ENCODE assay signal across 10 cellular contexts in the genomic region with DNA sequence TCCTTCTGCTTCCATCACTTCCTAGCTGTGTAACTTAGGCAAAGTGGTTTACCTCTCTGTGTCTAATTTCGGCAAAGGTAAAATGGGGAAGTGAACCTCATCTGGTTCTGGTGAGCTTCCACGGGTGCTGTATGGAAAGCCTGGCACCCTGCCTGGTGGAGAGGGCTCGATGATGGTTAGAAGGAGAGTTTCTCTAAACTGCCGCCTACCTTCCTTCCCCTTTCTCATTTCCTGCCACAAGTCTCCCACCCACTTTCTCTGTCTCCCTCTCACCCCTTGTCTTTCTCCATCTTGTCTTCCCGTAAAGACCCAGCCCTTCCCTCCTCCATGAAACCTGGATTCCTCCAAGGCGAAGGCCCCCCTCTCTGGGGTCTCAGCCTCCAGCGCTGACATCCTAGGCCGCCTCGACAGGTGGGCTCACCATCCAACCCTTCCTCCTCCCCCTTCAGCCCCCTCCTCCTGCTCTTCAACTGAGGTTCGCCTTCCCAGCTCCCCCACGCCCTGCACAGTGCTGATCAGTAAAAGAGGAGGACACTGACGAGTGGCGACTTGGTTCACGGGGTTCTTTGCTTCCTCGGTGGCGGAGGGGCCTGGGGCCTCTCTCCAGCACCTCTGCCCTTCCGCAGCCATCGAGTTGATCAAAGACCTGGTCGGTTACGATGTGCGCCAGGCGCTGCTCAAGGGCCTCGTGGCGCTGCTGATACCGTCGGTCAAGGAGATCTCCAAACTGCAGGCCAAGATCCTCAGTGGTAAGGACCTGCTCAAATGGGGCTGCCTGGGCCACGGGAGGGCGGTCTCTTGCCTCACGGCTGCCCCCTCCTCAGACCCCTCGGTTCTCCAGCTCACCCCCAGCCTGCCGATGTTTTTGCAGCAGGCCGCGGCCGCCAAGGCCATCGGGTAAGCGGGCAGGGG. TPM values are rescaled to one million over a fixed set of nuclear protein-coding genes. Genes with fewer than 3 reads are reported as not detected.
DNase-seq lines count a peak whose midpoint lies in the region; ATAC-seq and TF ChIP-seq lines count a peak whose summit lies in the region.
"Had no signal": no experiment of that assay in that cellular context is flagged by ENCODE, and none has a peak within 500 bp of the region (broad histone marks: within the 10 kb centered on the region; RNA-seq: fewer than 3 reads in every experiment).

No MANE protein-coding gene starts in this region.

- H3K27ac Mint-ChIP-seq in activated T-helper 1 cell treated with anti-CD3 and anti-CD28 coated beads, Interleukin-12 subunit alpha, Interleukin-12 subunit beta, Interleukin-2, Interleukin-4 antibody, amounts not matched to agents 30 ng/mL and 10 ng/mL and 1 ng/mL, durations not matched to agents 14 hours and 24 hours and 36 hours: peak overlapping the region; percentile 95

- H3K36me3 ChIP-seq in OCI-LY3 (replicated peaks; ENCODE audit: low read depth, low read length) (no peaks in the 10 kb centered on the region), SJCRH30 (no peaks in the 10 kb centered on the region)
- H3K36me3 ChIP-seq: SJSA1 had no signal

- ATAC-seq in HG02588 (IDR thresholded peaks at IDR 0.05; ENCODE audit: unreplicated experiment): no peak
- ATAC-seq in GM18870 (IDR thresholded peaks at IDR 0.05; ENCODE audit: unreplicated experiment): no peak

- H4K20me1 ChIP-seq in OCI-LY3 (ENCODE audit: insufficient read depth, low read length): no peaks in the 10 kb centered on the region

- no peaks in the 10 kb centered on the region for H3K27me3 ChIP-seq in OCI-LY3 (ENCODE audit: low read depth, low read length)
- no peaks in the 10 kb centered on the region for H3K27me3 ChIP-seq in SJCRH30
- H3K27me3 ChIP-seq: SJSA1 had no signal

- H3K9me3 ChIP-seq in OCI-LY3 (ENCODE audit: insufficient read depth, low read length) (no peaks in the 10 kb centered on the region), SJCRH30 (replicated peaks) (no peaks in the 10 kb centered on the region)
- H3K9me3 ChIP-seq: SJSA1 had no signal

- H3K4me1 ChIP-seq in OCI-LY3 (ENCODE audit: low read length): peaks cover 38% of the 10 kb centered on the region
- H3K4me1 ChIP-seq in SJCRH30: no peaks in the 10 kb centered on the region

- peak overlapping the region; percentile 89; the same call in 1 of the 2 replicates for H2AFZ ChIP-seq in OCI-LY3 (ENCODE audit: low read depth, low read length)

- in situ Hi-C loops in GM13976 (cut with MboI; ENCODE audit: low sequenced_read_pairs, unreplicated experiment): no loop called here

- intact Hi-C loops in activated T-helper 1 cell treated with anti-CD3 and anti-CD28 coated beads, Interleukin-12 subunit alpha, Interleukin-12 subunit beta, Interleukin-2, Interleukin-4 antibody, amounts not matched to agents 30 ng/mL and 10 ng/mL and 1 ng/mL, durations not matched to agents 14 hours and 24 hours and 36 hours (cut with micrococcal nuclease): loop anchor here (2.0 to 5.0 kb wide), 4 partner anchors 51 to 964 kb away; partner anchors contain the start of genes EIF2B3, GPBP1L1, RPS8 and TESK2

- H3K4me3 ChIP-seq in OCI-LY3 (ENCODE audit: low read length): peak overlapping the region; percentile 64
- H3K4me3 ChIP-seq in SJCRH30: no peak overlapping the region
- H3K4me3 ChIP-seq: SJSA1 had no signal

- peak overlapping the region; percentile 86 for H3K4me3 Mint-ChIP-seq in activated T-helper 1 cell treated with anti-CD3 and anti-CD28 coated beads, Interleukin-12 subunit alpha, Interleukin-12 subunit beta, Interleukin-2, Interleukin-4 antibody, amounts not matched to agents 30 ng/mL and 10 ng/mL and 1 ng/mL, durations not matched to agents 14 hours and 24 hours and 36 hours

- peak overlapping the region; percentile 90 for H3K4me2 ChIP-seq in OCI-LY3 (ENCODE audit: low read length)

- peak overlapping the region; percentile 61 for H3K9ac ChIP-seq in OCI-LY3 (ENCODE audit: low read length)

- peaks cover 9% of the 10 kb centered on the region for H3K36me3 Mint-ChIP-seq in activated T-helper 1 cell treated with anti-CD3 and anti-CD28 coated beads, Interleukin-12 subunit alpha, Interleukin-12 subunit beta, Interleukin-2, Interleukin-4 antibody, amounts not matched to agents 30 ng/mL and 10 ng/mL and 1 ng/mL, durations not matched to agents 14 hours and 24 hours and 36 hours (ENCODE audit: low read depth)

- peaks cover 63% of the 10 kb centered on the region for H3K4me1 Mint-ChIP-seq in activated T-helper 1 cell treated with anti-CD3 and anti-CD28 coated beads, Interleukin-12 subunit alpha, Interleukin-12 subunit beta, Interleukin-2, Interleukin-4 antibody, amounts not matched to agents 30 ng/mL and 10 ng/mL and 1 ng/mL, durations not matched to agents 14 hours and 24 hours and 36 hours (ENCODE audit: low read depth)

- H3K27ac ChIP-seq in OCI-LY3 (ENCODE audit: low read length) (peak overlapping the region; percentile 62), SJCRH30 (no peak overlapping the region)
- H3K27ac ChIP-seq: SJSA1 had no signal

- no peaks in the 10 kb centered on the region for H3K79me2 ChIP-seq in OCI-LY3 (ENCODE audit: low read length)

- DNase-seq in GM13976 (ENCODE audit: low spot score) (peak; percentile 68), DMS 273 treated with DMSO at 0.1 percent for 48 hours (lab: John Stamatoyannopoulos, UW) (no peak), SJCRH30 (no peak)
- DNase-seq in activated T-helper 1 cell treated with anti-CD3 and anti-CD28 coated beads, Interleukin-12 subunit alpha, Interleukin-12 subunit beta, Interleukin-2, Interleukin-4 antibody, amounts not matched to agents 30 ng/mL and 10 ng/mL and 1 ng/mL, durations not matched to agents 14 hours and 24 hours and 36 hours (ENCODE audit: low spot score): no peak
- DNase-seq in stimulated activated CD4-positive, alpha-beta T cell treated with anti-CD3 and anti-CD28 coated beads, Interleukin-2, amount 100 ng/mL, for 24 hours: peak; percentile 57 to 70
- DNase-seq: central memory CD4-positive, alpha-beta T cell had no signal

- no peaks in the 10 kb centered on the region for H3K27me3 Mint-ChIP-seq in activated T-helper 1 cell treated with anti-CD3 and anti-CD28 coated beads, Interleukin-12 subunit alpha, Interleukin-12 subunit beta, Interleukin-2, Interleukin-4 antibody, amounts not matched to agents 30 ng/mL and 10 ng/mL and 1 ng/mL, durations not matched to agents 14 hours and 24 hours and 36 hours (ENCODE audit: insufficient read depth)

- no peaks in the 10 kb centered on the region for H3K9me3 Mint-ChIP-seq in activated T-helper 1 cell treated with anti-CD3 and anti-CD28 coated beads, Interleukin-12 subunit alpha, Interleukin-12 subunit beta, Interleukin-2, Interleukin-4 antibody, amounts not matched to agents 30 ng/mL and 10 ng/mL and 1 ng/mL, durations not matched to agents 14 hours and 24 hours and 36 hours

- TF ChIP-seq CTCF in GM13976 (IDR thresholded peaks at IDR 0.05; ENCODE audit: borderline replicate concordance, control extremely low read depth, extremely low read depth, insufficient read depth, missing control alignments) (no peak), OCI-LY3 (IDR thresholded peaks at IDR 0.05; ENCODE audit: low read depth, low read length) (no peak)

RNA-seq across cellular contexts. Expression of gene RNU5D-1, which starts 7.2 kb away (rescaled TPM):
- total RNA-seq in activated T-helper 1 cell treated with anti-CD3 and anti-CD28 coated beads, Interleukin-12 subunit alpha, Interleukin-12 subunit beta, Interleukin-2, Interleukin-4 antibody, amounts not matched to agents 30 ng/mL and 10 ng/mL and 1 ng/mL, durations not matched to agents 14 hours and 24 hours and 36 hours: not detected in 2 replicates
- not detected in 2 replicates for total RNA-seq in SJCRH30 (2014; rRNA removed; shearing (Covaris generic))
- total RNA-seq: SJSA1 had no signal

RNA-seq across cellular contexts. Expression of gene KIF2C, which starts 15.9 kb away (rescaled TPM):
- 68.7 and 72.9 TPM in 2 replicates for total RNA-seq in activated T-helper 1 cell treated with anti-CD3 and anti-CD28 coated beads, Interleukin-12 subunit alpha, Interleukin-12 subunit beta, Interleukin-2, Interleukin-4 antibody, amounts not matched to agents 30 ng/mL and 10 ng/mL and 1 ng/mL, durations not matched to agents 14 hours and 24 hours and 36 hours
- 120 and 124 TPM in 2 replicates for total RNA-seq in SJCRH30 (2014; rRNA removed; shearing (Covaris generic))

RNA-seq across cellular contexts. Expression of gene ARMH1, which starts 49.2 kb away (rescaled TPM):
- 95.3 and 99.8 TPM in 2 replicates for total RNA-seq in activated T-helper 1 cell treated with anti-CD3 and anti-CD28 coated beads, Interleukin-12 subunit alpha, Interleukin-12 subunit beta, Interleukin-2, Interleukin-4 antibody, amounts not matched to agents 30 ng/mL and 10 ng/mL and 1 ng/mL, durations not matched to agents 14 hours and 24 hours and 36 hours
- total RNA-seq in SJCRH30 (2014; rRNA removed; shearing (Covaris generic)): not detected in 2 replicates
- total RNA-seq: SJSA1 had no signal

RNA-seq across cellular contexts. Expression of gene TMEM53, which starts 49.5 kb away (rescaled TPM):
- total RNA-seq in activated T-helper 1 cell treated with anti-CD3 and anti-CD28 coated beads, Interleukin-12 subunit alpha, Interleukin-12 subunit beta, Interleukin-2, Interleukin-4 antibody, amounts not matched to agents 30 ng/mL and 10 ng/mL and 1 ng/mL, durations not matched to agents 14 hours and 24 hours and 36 hours: 4.3 and 6.6 TPM in 2 replicates
- total RNA-seq in SJCRH30 (2014; rRNA removed; shearing (Covaris generic)): 1.6 and 2.3 TPM in 2 replicates

RNA-seq across cellular contexts. Expression of gene RPS8, which starts 51.6 kb away (rescaled TPM):
- total RNA-seq in activated T-helper 1 cell treated with anti-CD3 and anti-CD28 coated beads, Interleukin-12 subunit alpha, Interleukin-12 subunit beta, Interleukin-2, Interleukin-4 antibody, amounts not matched to agents 30 ng/mL and 10 ng/mL and 1 ng/mL, durations not matched to agents 14 hours and 24 hours and 36 hours: 2,172 and 2,226 TPM in 2 replicates
- 3,055 and 3,167 TPM in 2 replicates for total RNA-seq in SJCRH30 (2014; rRNA removed; shearing (Covaris generic))

Comparison
In these comparisons a context has a peak if more than half of its experiments do, and no peak if none do; other contexts are left out.
1. DNase-seq: peak in GM13976 (single experiment) and stimulated activated CD4-positive, alpha-beta T cell treated with anti-CD3 and anti-CD28 coated beads, Interleukin-2, amount 100 ng/mL, for 24 hours (2 of 2); none in activated T-helper 1 cell treated with anti-CD3 and anti-CD28 coated beads, Interleukin-12 subunit alpha, Interleukin-12 subunit beta, Interleukin-2, Interleukin-4 antibody, amounts not matched to agents 30 ng/mL and 10 ng/mL and 1 ng/mL, durations not matched to agents 14 hours and 24 hours and 36 hours (single experiment), DMS 273 treated with DMSO at 0.1 percent for 48 hours (single experiment) and SJCRH30 (0 of 2).
2. RNA of gene ARMH1, which starts 49.2 kb away (total RNA-seq): 95.3 to 99.8 TPM in activated T-helper 1 cell treated with anti-CD3 and anti-CD28 coated beads, Interleukin-12 subunit alpha, Interleukin-12 subunit beta, Interleukin-2, Interleukin-4 antibody, amounts not matched to agents 30 ng/mL and 10 ng/mL and 1 ng/mL, durations not matched to agents 14 hours and 24 hours and 36 hours; not detected in SJCRH30; every median in the first group is over 10 times any median in the second.